In genomic region chr11:3674189-3674588, GRCh38 we compare ENCODE assay signal across 20 cellular contexts. TPM values are rescaled to one million over a fixed set of nuclear protein-coding genes. Genes with fewer than 3 reads are reported as not detected.
DNase-seq lines count a peak whose midpoint lies in the region; ATAC-seq, FAIRE-seq and TF ChIP-seq lines count a peak whose summit lies in the region.
"Had no signal": no experiment of that assay in that cellular context is flagged by ENCODE, and none has a peak within 500 bp of the region (broad histone marks: within the 10 kb centered on the region; RNA-seq: fewer than 3 reads in every experiment).

No MANE protein-coding gene starts in this region.

- no peaks in the 10 kb centered on the region for H3K9me3 Mint-ChIP-seq in HFFc6
- H3K9me3 Mint-ChIP-seq: central memory CD8-positive, alpha-beta T cell had no signal

- peak overlapping the region; percentile 65 for H3K27ac ChIP-seq in keratinocyte (ENCODE audit: control insufficient read depth, insufficient read depth, low read length)
- H3K27ac ChIP-seq: Peyer's patch, upper lobe of right lung had no signal

- DNase-seq in 8988T (peak; percentile 93), HFFc6 (peak; percentile 55), adipocyte (ENCODE audit: low read depth) (peak; percentile 14), keratinocyte (ENCODE audit: low read depth, low spot score) (peak; percentile 81), middle frontal gyrus (ENCODE audit: extremely low spot score, low spot score) (no peak)
- DNase-seq: activated gamma-delta T cell; DMS153; midbrain; NCI-H1105 treated with DMSO at 0.1 percent for 48 hours; Peyer's patch; stimulated activated CD4-positive, alpha-beta T cell treated with anti-CD3 and anti-CD28 coated beads, Interleukin-2, amount 100 ng/mL, for 24 hours; upper lobe of right lung had no signal

- no peak overlapping the region for H3K9ac ChIP-seq in adipocyte (ENCODE audit: low read length)
- H3K9ac ChIP-seq in keratinocyte (ENCODE audit: control insufficient read depth, extremely low read depth, insufficient read depth, low read length): no peak overlapping the region

- H3K27ac Mint-ChIP-seq in HFFc6: peak overlapping the region; percentile 75
- H3K27ac Mint-ChIP-seq: progenitor cell of endocrine pancreas had no signal

- no peaks in the 10 kb centered on the region for H3K79me2 ChIP-seq in keratinocyte (ENCODE audit: control insufficient read depth, insufficient read depth, low read length)

- H3K4me3 ChIP-seq in adipocyte (ENCODE audit: low read length) (no peak overlapping the region), keratinocyte (ENCODE audit: control insufficient read depth in 2 of 3, extremely low read depth in 1 of 3, insufficient read depth in 2 of 3, low read depth in 1 of 3, low read length in 3 of 3) (no peak overlapping the region)
- H3K4me3 ChIP-seq: HAP-1, Peyer's patch, upper lobe of right lung had no signal

- no peak overlapping the region for H2AFZ ChIP-seq in keratinocyte (ENCODE audit: control insufficient read depth, low read length)

- H3K27me3 ChIP-seq in adipocyte (replicated peaks; ENCODE audit: control insufficient read depth, insufficient read depth, low read length) (no peaks in the 10 kb centered on the region), keratinocyte (ENCODE audit: control insufficient read depth, extremely low read depth, insufficient read depth, low read length) (no peaks in the 10 kb centered on the region)
- H3K27me3 ChIP-seq: Peyer's patch, upper lobe of right lung had no signal

- H3K4me1 ChIP-seq in adipocyte (ENCODE audit: control insufficient read depth, insufficient read depth, low read length) (no peaks in the 10 kb centered on the region), keratinocyte (ENCODE audit: control insufficient read depth, extremely low read depth, insufficient read depth, low read length) (peaks cover 22% of the 10 kb centered on the region)
- H3K4me1 ChIP-seq: HAP-1, Peyer's patch, upper lobe of right lung had no signal

- peaks cover 43% of the 10 kb centered on the region for H3K36me3 Mint-ChIP-seq in HFFc6 (ENCODE audit: low read depth)

- dilution Hi-C loops in keratinocyte (cut with MboI; ENCODE audit: extremely low pct_ligation_motif_present, low sequenced_read_pairs): no loop called here

- peak; percentile 99 for FAIRE-seq in keratinocyte (lab: Jason Lieb, UNC)

- no peak for ATAC-seq in HG02588 (IDR thresholded peaks at IDR 0.05; ENCODE audit: unreplicated experiment)
- ATAC-seq in HG03571 (IDR thresholded peaks at IDR 0.05; ENCODE audit: unreplicated experiment): no peak
- no peak for ATAC-seq in GM21825 (IDR thresholded peaks at IDR 0.05; ENCODE audit: unreplicated experiment)
- ATAC-seq: upper lobe of right lung had no signal

- H3K9me1 ChIP-seq in keratinocyte (ENCODE audit: control insufficient read depth, extremely low read depth, insufficient read depth, low read length): peaks cover 8% of the 10 kb centered on the region

- no peaks in the 10 kb centered on the region for H3K9me3 ChIP-seq in adipocyte (ENCODE audit: control insufficient read depth, low read length)
- no peaks in the 10 kb centered on the region for H3K9me3 ChIP-seq in keratinocyte (ENCODE audit: control insufficient read depth, low read depth, low read length)
- H3K9me3 ChIP-seq: HAP-1, Peyer's patch, upper lobe of right lung had no signal

- H4K20me1 ChIP-seq in keratinocyte (ENCODE audit: control insufficient read depth, extremely low read depth, insufficient read depth, low read length): no peaks in the 10 kb centered on the region

- peaks cover 2% of the 10 kb centered on the region; the same call in 1 of the 2 replicates for H3K27me3 Mint-ChIP-seq in HFFc6 (ENCODE audit: insufficient read depth)
- H3K27me3 Mint-ChIP-seq: central memory CD8-positive, alpha-beta T cell; progenitor cell of endocrine pancreas had no signal

- H3K36me3 ChIP-seq in adipocyte (ENCODE audit: control insufficient read depth, insufficient read depth, low read length, severe bottlenecking) (peaks cover 87% of the 10 kb centered on the region), keratinocyte (ENCODE audit: control insufficient read depth in 2 of 2, extremely low read depth in 1 of 2, insufficient read depth in 2 of 2, low read length in 2 of 2) (peaks cover 24 to 37% of the 10 kb centered on the region in 2 experiments)

- H3K4me2 ChIP-seq in keratinocyte (ENCODE audit: control insufficient read depth, extremely low read depth, insufficient read depth, low read depth, low read length): peak overlapping the region; percentile 27

- no peak overlapping the region for H3K4me3 Mint-ChIP-seq in HFFc6
- H3K4me3 Mint-ChIP-seq: central memory CD8-positive, alpha-beta T cell had no signal

- no peak for TF ChIP-seq CTCF in HFFc6 (IDR thresholded peaks at IDR 0.05)
- TF ChIP-seq CTCF in keratinocyte (optimal IDR thresholded peaks at IDR 0.05 in 1 of 3, IDR thresholded peaks at IDR 0.05 in 1 of 3, conservative IDR thresholded peaks at IDR 0.05 in 1 of 3; ENCODE audit: extremely low read depth in 1 of 3, insufficient read depth in 2 of 3, low read length in 3 of 3): no peak

- peaks cover 27% of the 10 kb centered on the region for H3K4me1 Mint-ChIP-seq in HFFc6 (ENCODE audit: low read depth)

RNA-seq across cellular contexts. Expression of gene CHRNA10, which starts 3.0 kb away (rescaled TPM):
- under 1 TPM; 0.23 to 0.57 (median 0.38) TPM for total RNA-seq in HFFc6 (2021; fragmentation: NEBNext Ultra II Directional; extraction: Animal tissue kit (Norgen Biotek cat#: 25700))
- 0.46 to 0.98 TPM (median 0.83 TPM) in 3 replicates for polyA plus RNA-seq in keratinocyte
- not detected for polyA plus RNA-seq in keratinocyte (2011; ENCODE audit: low read depth)
- polyA plus RNA-seq in keratinocyte (2011; cell fraction: cytosol; rRNA removed): 0.13 and 0.17 TPM in 2 replicates
- polyA plus RNA-seq in keratinocyte (2011; cell fraction: nucleus; rRNA removed): 3.0 and 3.6 TPM in 2 replicates
- 0.21 and 0.58 TPM in 2 replicates for polyA plus RNA-seq in keratinocyte (2012; ENCODE audit: low replicate concordance)
- polyA minus RNA-seq in keratinocyte: 0.30 to 1.5 TPM (median 1.2 TPM) in 3 replicates
- not detected for polyA minus RNA-seq in keratinocyte (2011; cell fraction: cytosol; rRNA and poly(A)+ RNA removed)
- 2.5 and 2.6 TPM in 2 replicates for polyA minus RNA-seq in keratinocyte (2011; cell fraction: nucleus; rRNA and poly(A)+ RNA removed)

RNA-seq across cellular contexts. Expression of gene ART1, which starts 29.3 kb away (rescaled TPM):
- total RNA-seq in HFFc6 (2021; fragmentation: NEBNext Ultra II Directional; extraction: Animal tissue kit (Norgen Biotek cat#: 25700)): not detected
- polyA plus RNA-seq in keratinocyte: not detected in 3 replicates
- polyA plus RNA-seq in keratinocyte (2011; ENCODE audit: low read depth): not detected
- not detected in 2 replicates for polyA plus RNA-seq in keratinocyte (2011; cell fraction: cytosol; rRNA removed)
- polyA plus RNA-seq in keratinocyte (2011; cell fraction: nucleus; rRNA removed): not detected in 2 replicates
- polyA plus RNA-seq in keratinocyte (2012; ENCODE audit: low replicate concordance): 0.13 TPM in 1 of 2 replicates, not detected in the other
- polyA minus RNA-seq in keratinocyte: not detected in 3 replicates
- not detected for polyA minus RNA-seq in keratinocyte (2011; cell fraction: cytosol; rRNA and poly(A)+ RNA removed)
- polyA minus RNA-seq in keratinocyte (2011; cell fraction: nucleus; rRNA and poly(A)+ RNA removed): not detected in 2 replicates
- total RNA-seq: NCI-H460, Peyer's patch, progenitor cell of endocrine pancreas had no signal
- polyA plus RNA-seq: esophagus had no signal

RNA-seq across cellular contexts. Expression of gene ART5, which starts 32.4 kb away (rescaled TPM):
- not detected for total RNA-seq in HFFc6 (2021; fragmentation: NEBNext Ultra II Directional; extraction: Animal tissue kit (Norgen Biotek cat#: 25700))
- polyA plus RNA-seq in keratinocyte: not detected in 3 replicates
- polyA plus RNA-seq in keratinocyte (2011; ENCODE audit: low read depth): not detected
- not detected in 2 replicates for polyA plus RNA-seq in keratinocyte (2011; cell fraction: cytosol; rRNA removed)
- not detected in 2 replicates for polyA plus RNA-seq in keratinocyte (2011; cell fraction: nucleus; rRNA removed)
- polyA plus RNA-seq in keratinocyte (2012; ENCODE audit: low replicate concordance): not detected in 2 replicates
- not detected in 3 replicates for polyA minus RNA-seq in keratinocyte
- polyA minus RNA-seq in keratinocyte (2011; cell fraction: cytosol; rRNA and poly(A)+ RNA removed): not detected
- not detected in 2 replicates for polyA minus RNA-seq in keratinocyte (2011; cell fraction: nucleus; rRNA and poly(A)+ RNA removed)
- total RNA-seq: NCI-H460, Peyer's patch had no signal
- polyA plus RNA-seq: esophagus had no signal
